In the genomic region with DNA sequence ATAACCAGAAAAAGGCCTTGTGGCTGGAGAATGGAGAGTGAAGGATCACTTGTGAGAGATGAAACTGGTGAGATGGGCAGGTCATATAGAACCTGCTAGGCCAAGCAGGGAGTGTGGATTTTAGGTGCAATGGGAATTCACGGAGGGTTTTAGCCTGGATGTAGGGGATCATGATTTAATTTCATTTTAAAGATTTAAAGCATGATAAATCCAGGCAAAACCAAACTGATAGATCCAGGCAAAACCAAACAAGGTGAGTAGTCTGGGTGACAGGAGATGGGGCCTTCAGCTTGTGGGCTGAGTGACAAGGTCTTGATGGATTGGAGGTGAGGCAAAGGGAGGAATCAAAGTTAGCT, we compare ENCODE assay signal across 10 cellular contexts. TPM values are rescaled to one million over a fixed set of nuclear protein-coding genes. Genes with fewer than 3 reads are reported as not detected.
DNase-seq lines count a peak whose midpoint lies in the region; ATAC-seq, FAIRE-seq and TF ChIP-seq lines count a peak whose summit lies in the region.
"Had no signal": no experiment of that assay in that cellular context is flagged by ENCODE, and none has a peak within 500 bp of the region (broad histone marks: within the 10 kb centered on the region; RNA-seq: fewer than 3 reads in every experiment).

No MANE protein-coding gene starts in this region.

- intact Hi-C loops in left ventricle myocardium inferior (cut with micrococcal nuclease) (loop anchor here (10.0 kb wide), 1 partner anchor 279 kb away; no protein-coding TSS in a partner anchor), right cardiac atrium (cut with DNase I) (loop anchor here in 2 of 4 donors (5.0 to 10.0 kb wide), 2 partner anchors 206 to 209 kb away; a partner anchor contains a TSS), vagina (cut with DNase I) (no loop called here)
- intact Hi-C loops in activated CD8-positive, alpha-beta T cell treated with anti-CD3 and anti-CD28 coated beads for 36 hours (cut with micrococcal nuclease): loop anchor here (1.0 to 5.0 kb wide), 2 partner anchors 96 to 201 kb away; no protein-coding TSS in a partner anchor

- no peak for ATAC-seq in right cardiac atrium
- no peak for ATAC-seq in activated CD8-positive, alpha-beta T cell treated with anti-CD3 and anti-CD28 coated beads for 36 hours

- DNase-seq in left ventricle myocardium inferior (no peak), right cardiac atrium (no peak), vagina (ENCODE audit: extremely low spot score in 2 of 2) (no peak), NCI-H2029 (lab: John Stamatoyannopoulos, UW) (no peak), mesenteric fat pad (ENCODE audit: low spot score) (no peak), small intestine (no peak)
- DNase-seq in activated CD8-positive, alpha-beta T cell treated with anti-CD3 and anti-CD28 coated beads for 36 hours: no peak

- H3K4me1 Mint-ChIP-seq in activated CD8-positive, alpha-beta T cell treated with anti-CD3 and anti-CD28 coated beads for 36 hours (ENCODE audit: low read depth): peaks cover 61% of the 10 kb centered on the region

- H3K27ac ChIP-seq in left ventricle myocardium inferior (replicated peaks) (peak overlapping the region; percentile 99), right cardiac atrium (ENCODE audit: low read length) (no peak overlapping the region), iPS-18a (ENCODE audit: low read length) (no peak overlapping the region), vagina (peak overlapping the region; percentile 98), small intestine (ENCODE audit: low read depth in 1 of 2, low read length in 1 of 2) (no peak overlapping the region)

- peak overlapping the region; percentile 87 for H3K27ac Mint-ChIP-seq in activated CD8-positive, alpha-beta T cell treated with anti-CD3 and anti-CD28 coated beads for 36 hours

- no peaks in the 10 kb centered on the region for H3K36me3 ChIP-seq in left ventricle myocardium inferior
- no peaks in the 10 kb centered on the region for H3K36me3 ChIP-seq in iPS-18a (ENCODE audit: control insufficient read depth, low read depth, low read length)
- no peaks in the 10 kb centered on the region for H3K36me3 ChIP-seq in vagina
- H3K36me3 ChIP-seq in small intestine (ENCODE audit: control insufficient read depth in 2 of 2, insufficient read depth in 2 of 2, low read length in 2 of 2): no peaks in the 10 kb centered on the region

- H3K27me3 ChIP-seq in left ventricle myocardium inferior (ENCODE audit: low read depth): no peaks in the 10 kb centered on the region
- no peaks in the 10 kb centered on the region for H3K27me3 ChIP-seq in right cardiac atrium (ENCODE audit: control insufficient read depth, insufficient read depth)
- peaks cover 10% of the 10 kb centered on the region for H3K27me3 ChIP-seq in iPS-18a (ENCODE audit: control insufficient read depth, insufficient read depth, low read length)
- no peaks in the 10 kb centered on the region for H3K27me3 ChIP-seq in vagina
- H3K27me3 ChIP-seq in small intestine (ENCODE audit: control insufficient read depth in 2 of 2, insufficient read depth in 2 of 2, low read length in 2 of 2): no peaks in the 10 kb centered on the region
- H3K27me3 ChIP-seq: BE2C had no signal

- no peak overlapping the region for H3K9ac ChIP-seq in iPS-18a (ENCODE audit: low read length)

- H3K4me3 ChIP-seq in left ventricle myocardium inferior (peak overlapping the region; percentile 77), right cardiac atrium (ENCODE audit: low read length) (no peak overlapping the region), iPS-18a (ENCODE audit: low read length) (peak overlapping the region; percentile 70), vagina (peak overlapping the region in 1 of 2 donors; percentile 91), small intestine (ENCODE audit: low read depth in 1 of 2, low read length in 2 of 2) (no peak overlapping the region)

- H3K9me3 Mint-ChIP-seq in activated CD8-positive, alpha-beta T cell treated with anti-CD3 and anti-CD28 coated beads for 36 hours: no peaks in the 10 kb centered on the region

- TF ChIP-seq POLR2A in vagina (IDR thresholded peaks at IDR 0.05): no peak

- H3K36me3 Mint-ChIP-seq in activated CD8-positive, alpha-beta T cell treated with anti-CD3 and anti-CD28 coated beads for 36 hours (ENCODE audit: low read depth): peaks cover 27% of the 10 kb centered on the region

- CTCF ChIA-PET in activated CD8-positive, alpha-beta T cell treated with anti-CD3 and anti-CD28 coated beads for 36 hours (lab: Charles Lee): interaction anchor here (0.6 to 14.5 kb wide), 39 partner anchors 8 to 258 kb away, joined by 3 to 209 read pairs (median 5); a partner anchor contains a TSS

- 96% methylated on average over 1 of the region's 1 CpG for WGBS in right cardiac atrium
- WGBS in small intestine, 3 donors: 84 to 96% (median 93%) methylated on average over 1 of the region's 1 CpG

- H3K9me3 ChIP-seq in left ventricle myocardium inferior (replicated peaks) (no peaks in the 10 kb centered on the region), right cardiac atrium (ENCODE audit: control insufficient read depth, low read length) (no peaks in the 10 kb centered on the region), iPS-18a (ENCODE audit: control insufficient read depth, low read depth, low read length) (no peaks in the 10 kb centered on the region), vagina (no peaks in the 10 kb centered on the region), small intestine (ENCODE audit: control insufficient read depth, low read depth) (no peaks in the 10 kb centered on the region)
- H3K9me3 ChIP-seq: BE2C, HAP-1 had no signal

- TF ChIP-seq CTCF in left ventricle myocardium inferior (IDR thresholded peaks at IDR 0.05; ENCODE audit: borderline replicate concordance) (no peak), vagina (IDR thresholded peaks at IDR 0.05) (no peak)
- no peak for TF ChIP-seq CTCF in activated CD8-positive, alpha-beta T cell treated with anti-CD3 and anti-CD28 coated beads for 36 hours (IDR thresholded peaks at IDR 0.05)

- H3K27me3 Mint-ChIP-seq in activated CD8-positive, alpha-beta T cell treated with anti-CD3 and anti-CD28 coated beads for 36 hours: no peaks in the 10 kb centered on the region

- no peak for FAIRE-seq in small intestine (lab: Jason Lieb, UNC)

- peaks cover 57% of the 10 kb centered on the region for H3K4me1 ChIP-seq in left ventricle myocardium inferior
- H3K4me1 ChIP-seq in right cardiac atrium (ENCODE audit: control insufficient read depth, insufficient read depth, low read length): peaks cover 16% of the 10 kb centered on the region
- H3K4me1 ChIP-seq in iPS-18a (ENCODE audit: control insufficient read depth, low read depth, low read length): peaks cover 38% of the 10 kb centered on the region
- H3K4me1 ChIP-seq in vagina: peaks cover 57% of the 10 kb centered on the region
- peaks cover 8 to 9% of the 10 kb centered on the region in 2 donors for H3K4me1 ChIP-seq in small intestine (ENCODE audit: control insufficient read depth in 2 of 2, insufficient read depth in 1 of 2, low read depth in 1 of 2, low read length in 1 of 2)

- POLR2A ChIA-PET in activated CD8-positive, alpha-beta T cell treated with anti-CD3 and anti-CD28 coated beads for 36 hours (lab: Charles Lee): interaction anchor here (0.7 to 15.4 kb wide), 6 partner anchors 9 to 40 kb away, joined by 3 to 361 read pairs (median 3); no protein-coding TSS in a partner anchor

- peak overlapping the region; percentile 91 for H3K4me3 Mint-ChIP-seq in activated CD8-positive, alpha-beta T cell treated with anti-CD3 and anti-CD28 coated beads for 36 hours

RNA-seq across cellular contexts. Expression of a gene that starts 1.5 kb away (rescaled TPM):
- total RNA-seq in left ventricle myocardium inferior (46.1 TPM), right cardiac atrium (10 to 100 TPM; 50.1 to 62.2 (median 58.3) TPM), vagina (138 TPM), mesenteric fat pad (76.1 TPM)
- polyA plus RNA-seq in right cardiac atrium (45.6 TPM), small intestine (10 to 100 TPM; 27.6 to 67.3 (median 35.0) TPM)
- 100 to 1,000 TPM; 259 to 260 TPM for total RNA-seq in activated CD8-positive, alpha-beta T cell treated with anti-CD3 and anti-CD28 coated beads for 36 hours

Comparison
In these comparisons a context has a peak if more than half of its experiments do, and no peak if none do; other contexts are left out.
1. H3K27ac ChIP-seq: peak in left ventricle myocardium inferior (single experiment) and vagina (single experiment); none in right cardiac atrium (single experiment), iPS-18a (single experiment) and small intestine (0 of 2).
2. H3K4me3 ChIP-seq: peak in left ventricle myocardium inferior (single experiment) and iPS-18a (single experiment); none in right cardiac atrium (single experiment) and small intestine (0 of 2).